Comparison of ENCODE assay signal across 19 cellular contexts in genomic region chr21:43316156-43316845, GRCh38.
DNase-seq lines count a peak whose midpoint lies in the region; ATAC-seq, FAIRE-seq and TF ChIP-seq lines count a peak whose summit lies in the region.
"Had no signal": no experiment of that assay in that cellular context is flagged by ENCODE, and none has a peak within 500 bp of the region (broad histone marks: within the 10 kb centered on the region; RNA-seq: fewer than 3 reads in every experiment).

No MANE protein-coding gene starts in this region.

- H3K27ac ChIP-seq in right lobe of liver (no peak overlapping the region), HepG2 (ENCODE audit: extremely low read length, insufficient read depth, low read length) (no peak overlapping the region), thyroid gland (no peak overlapping the region), breast epithelium (no peak overlapping the region)

- FAIRE-seq in HepG2 (lab: Jason Lieb, UNC), result no peak
- FAIRE-seq: GM12878 had no signal

- H4K20me1 ChIP-seq in HepG2 (ENCODE audit: insufficient read depth, low read length), result no peaks in the 10 kb centered on the region

- BruUV-seq in HepG2 (replicated peaks; lab: Mats Ljungman, UMichigan), result no TSS peak

- no peak overlapping the region for H3K27ac Mint-ChIP-seq in activated naive CD8-positive, alpha-beta T cell treated with anti-CD3 and anti-CD28 coated beads, Interleukin-2, amount 10 ng/mL, durations not matched to agents 7 days and 5 days
- no peak overlapping the region for H3K27ac Mint-ChIP-seq in activated naive CD8-positive, alpha-beta T cell treated with anti-CD3 and anti-CD28 coated beads, Interleukin-2, amount 50 U/mL, for 24 hours
- H3K27ac Mint-ChIP-seq in glutamatergic neuron (ENCODE audit: unreplicated experiment) (peak overlapping the region; percentile 33), type B pancreatic cell (peak overlapping the region; percentile 38)
- H3K27ac Mint-ChIP-seq: CD8-positive, alpha-beta memory T cell had no signal

- intact Hi-C loops in right lobe of liver (cut with DNase I), result no loop called here
- intact Hi-C loops in HepG2 (cut with micrococcal nuclease; ENCODE audit: unreplicated experiment), result no loop called here
- intact Hi-C loops in thyroid gland (cut with DNase I), result no loop called here
- intact Hi-C loops in breast epithelium (cut with DNase I; ENCODE audit: low total_unique reads), result no loop called here

- H3K9ac ChIP-seq in HepG2 (ENCODE audit: insufficient read depth, low read depth, low read length), result no peak overlapping the region

- TF ChIP-seq CTCF in right lobe of liver (IDR thresholded peaks at IDR 0.05) (no peak), HepG2 (CRISPR knock-in tag; IDR thresholded peaks at IDR 0.05) (no peak), glutamatergic neuron (IDR thresholded peaks at IDR 0.05; ENCODE audit: partially characterized antibody, unreplicated experiment) (no peak), type B pancreatic cell (conservative IDR thresholded peaks at IDR 0.05) (no peak), thyroid gland (IDR thresholded peaks at IDR 0.05) (no peak), breast epithelium (IDR thresholded peaks at IDR 0.05) (no peak)

- H3K4me3 ChIP-seq in right lobe of liver (no peak overlapping the region), HepG2 (replicated peaks in 1 of 3; ENCODE audit: insufficient read depth in 1 of 3, low read depth in 2 of 3, low read length in 3 of 3) (no peak overlapping the region), thyroid gland (replicated peaks in 1 of 3) (no peak overlapping the region), breast epithelium (no peak overlapping the region)
- H3K4me3 ChIP-seq: GM12878, HAP-1 had no signal

- TF ChIP-seq POLR2A in right lobe of liver (IDR thresholded peaks at IDR 0.05) (no peak), HepG2 (IDR thresholded peaks at IDR 0.05; ENCODE audit: insufficient read depth in 1 of 2, low read depth in 2 of 2, low read length in 2 of 2) (no peak), thyroid gland (IDR thresholded peaks at IDR 0.05) (no peak), breast epithelium (IDR thresholded peaks at IDR 0.05) (no peak)

- CTCF ChIA-PET in HepG2 (lab: Yijun Ruan, JAX; ENCODE audit: low intra/inter-chr PET ratio, low total read pairs), result no interaction called here

- no peaks in the 10 kb centered on the region for H3K27me3 ChIP-seq in right lobe of liver
- H3K27me3 ChIP-seq in HepG2 (ENCODE audit: control insufficient read depth in 1 of 2, insufficient read depth in 2 of 2, low read length in 2 of 2), result peaks cover 0 to 23% of the 10 kb centered on the region in 2 experiments; a peak in 3 of 5 replicates
- no peaks in the 10 kb centered on the region for H3K27me3 ChIP-seq in thyroid gland
- H3K27me3 ChIP-seq in breast epithelium, result no peaks in the 10 kb centered on the region

- no peak overlapping the region for H2AFZ ChIP-seq in HepG2 (ENCODE audit: low read length)

- POLR2A ChIA-PET in activated naive CD8-positive, alpha-beta T cell treated with anti-CD3 and anti-CD28 coated beads, Interleukin-2, amount 10 ng/mL, durations not matched to agents 7 days and 5 days (lab: Charles Lee), result interaction anchor here (1.7 kb wide), 1 partner anchor 45 kb away, joined by 10 read pairs; no protein-coding TSS in a partner anchor
- POLR2A ChIA-PET in HepG2 (lab: Yijun Ruan, JAX), result no interaction called here

- TF ChIP-seq EP300 in HepG2 (IDR thresholded peaks at IDR 0.05; ENCODE audit: low read depth in 2 of 2, low read length in 2 of 2) (no peak), HepG2 (CRISPR knock-in tag; IDR thresholded peaks at IDR 0.05; ENCODE audit: borderline replicate concordance) (no peak)

- WGBS in right lobe of liver (ENCODE audit: insufficient coverage, low coverage, low lambda C conversion rate, missing lambda C conversion rate), result no CpG with 5 or more reads among the region's 19 CpGs
- 80% methylated on average over 12 of the region's 19 CpGs for WGBS in HepG2 (ENCODE audit: low lambda C conversion rate)
- 82 to 90% methylated on average over 13 to 16 of the region's 19 CpGs for WGBS in thyroid gland, 2 donors

- peaks cover 11% of the 10 kb centered on the region for H3K9me3 Mint-ChIP-seq in activated naive CD8-positive, alpha-beta T cell treated with anti-CD3 and anti-CD28 coated beads, Interleukin-2, amount 10 ng/mL, durations not matched to agents 7 days and 5 days
- no peaks in the 10 kb centered on the region for H3K9me3 Mint-ChIP-seq in activated naive CD8-positive, alpha-beta T cell treated with anti-CD3 and anti-CD28 coated beads, Interleukin-2, amount 50 U/mL, for 24 hours
- peaks cover 12% of the 10 kb centered on the region for H3K9me3 Mint-ChIP-seq in glutamatergic neuron (ENCODE audit: unreplicated experiment)
- H3K9me3 Mint-ChIP-seq in type B pancreatic cell, result no peaks in the 10 kb centered on the region

- no peaks in the 10 kb centered on the region for H3K36me3 ChIP-seq in right lobe of liver
- H3K36me3 ChIP-seq in HepG2 (replicated peaks in 1 of 2; ENCODE audit: control insufficient read depth in 1 of 2, insufficient read depth in 2 of 2, low read length in 2 of 2), result no peaks in the 10 kb centered on the region
- no peaks in the 10 kb centered on the region for H3K36me3 ChIP-seq in thyroid gland
- no peaks in the 10 kb centered on the region for H3K36me3 ChIP-seq in breast epithelium
- H3K36me3 ChIP-seq: HAP-1 had no signal

- H3K4me2 ChIP-seq in HepG2 (ENCODE audit: low read depth, low read length), result no peak overlapping the region

- H3K79me2 ChIP-seq in HepG2 (ENCODE audit: insufficient read depth, low read length), result no peaks in the 10 kb centered on the region

- no peak for ATAC-seq in activated naive CD8-positive, alpha-beta T cell treated with anti-CD3 and anti-CD28 coated beads, Interleukin-2, amount 10 ng/mL, durations not matched to agents 7 days and 5 days (ENCODE audit: low read depth)
- no peak for ATAC-seq in activated naive CD8-positive, alpha-beta T cell treated with anti-CD3 and anti-CD28 coated beads, Interleukin-2, amount 50 U/mL, for 24 hours
- ATAC-seq in right lobe of liver, result no peak
- no peak for ATAC-seq in HepG2
- ATAC-seq: GM12878 had no signal

- DNase-seq in activated naive CD8-positive, alpha-beta T cell treated with anti-CD3 and anti-CD28 coated beads, Interleukin-2, amount 10 ng/mL, durations not matched to agents 7 days and 5 days, result no peak
- DNase-seq in activated naive CD8-positive, alpha-beta T cell treated with anti-CD3 and anti-CD28 coated beads, Interleukin-2, amount 50 U/mL, for 24 hours, result no peak
- DNase-seq in right lobe of liver (peak in 2 of 3 donors; percentile 10 to 40), HepG2 (ENCODE audit: low spot score) (no peak), glutamatergic neuron (peak; percentile 11), type B pancreatic cell (ENCODE audit: extremely low spot score, unreplicated experiment) (no peak), thyroid gland (no peak), breast epithelium (ENCODE audit: low spot score in 2 of 2) (no peak)
- DNase-seq: 8988T; C1 segment of cervical spinal cord; CD4-positive, CD25-positive, alpha-beta regulatory T cell; CD8-positive, alpha-beta memory T cell; COR-L47; DMS 273 treated with DMSO at 0.1 percent for 48 hours; DMS53; DND-41; EL had no signal

- peaks cover 7% of the 10 kb centered on the region for H3K36me3 Mint-ChIP-seq in activated naive CD8-positive, alpha-beta T cell treated with anti-CD3 and anti-CD28 coated beads, Interleukin-2, amount 10 ng/mL, durations not matched to agents 7 days and 5 days
- H3K36me3 Mint-ChIP-seq in activated naive CD8-positive, alpha-beta T cell treated with anti-CD3 and anti-CD28 coated beads, Interleukin-2, amount 50 U/mL, for 24 hours (ENCODE audit: low read depth), result no peaks in the 10 kb centered on the region
- peaks cover 4% of the 10 kb centered on the region for H3K36me3 Mint-ChIP-seq in glutamatergic neuron (ENCODE audit: unreplicated experiment)
- H3K36me3 Mint-ChIP-seq in type B pancreatic cell, result no peaks in the 10 kb centered on the region
- H3K36me3 Mint-ChIP-seq: CD4-positive, CD25-positive, alpha-beta regulatory T cell; CD8-positive, alpha-beta memory T cell had no signal

- peaks cover 37% of the 10 kb centered on the region for H3K4me1 Mint-ChIP-seq in activated naive CD8-positive, alpha-beta T cell treated with anti-CD3 and anti-CD28 coated beads, Interleukin-2, amount 10 ng/mL, durations not matched to agents 7 days and 5 days
- peaks cover 4% of the 10 kb centered on the region for H3K4me1 Mint-ChIP-seq in activated naive CD8-positive, alpha-beta T cell treated with anti-CD3 and anti-CD28 coated beads, Interleukin-2, amount 50 U/mL, for 24 hours
- peaks cover 39% of the 10 kb centered on the region for H3K4me1 Mint-ChIP-seq in glutamatergic neuron (ENCODE audit: low read depth, unreplicated experiment)
- H3K4me1 Mint-ChIP-seq in type B pancreatic cell (ENCODE audit: unreplicated experiment), result peaks cover 19% of the 10 kb centered on the region

- peaks cover 3% of the 10 kb centered on the region for H3K27me3 Mint-ChIP-seq in activated naive CD8-positive, alpha-beta T cell treated with anti-CD3 and anti-CD28 coated beads, Interleukin-2, amount 10 ng/mL, durations not matched to agents 7 days and 5 days
- peaks cover 7% of the 10 kb centered on the region for H3K27me3 Mint-ChIP-seq in activated naive CD8-positive, alpha-beta T cell treated with anti-CD3 and anti-CD28 coated beads, Interleukin-2, amount 50 U/mL, for 24 hours
- H3K27me3 Mint-ChIP-seq in glutamatergic neuron (ENCODE audit: unreplicated experiment), result peaks cover 9% of the 10 kb centered on the region
- H3K27me3 Mint-ChIP-seq in type B pancreatic cell, result no peaks in the 10 kb centered on the region

- peaks cover 0 to 4% (median 2%) of the 10 kb centered on the region in 4 donors for H3K4me1 ChIP-seq in right lobe of liver
- peaks cover 56% of the 10 kb centered on the region for H3K4me1 ChIP-seq in HepG2 (ENCODE audit: insufficient read depth, low read length)
- H3K4me1 ChIP-seq in thyroid gland, result no peaks in the 10 kb centered on the region
- no peaks in the 10 kb centered on the region for H3K4me1 ChIP-seq in breast epithelium
- H3K4me1 ChIP-seq: HAP-1 had no signal

- TF ChIP-seq RAD21 in HepG2 (CRISPR knock-in tag; IDR thresholded peaks at IDR 0.05), result no peak

- peak overlapping the region; percentile 85 for H3K4me3 Mint-ChIP-seq in activated naive CD8-positive, alpha-beta T cell treated with anti-CD3 and anti-CD28 coated beads, Interleukin-2, amount 10 ng/mL, durations not matched to agents 7 days and 5 days
- H3K4me3 Mint-ChIP-seq in activated naive CD8-positive, alpha-beta T cell treated with anti-CD3 and anti-CD28 coated beads, Interleukin-2, amount 50 U/mL, for 24 hours, result no peak overlapping the region
- H3K4me3 Mint-ChIP-seq in glutamatergic neuron (ENCODE audit: unreplicated experiment), result no peak overlapping the region
- H3K4me3 Mint-ChIP-seq in type B pancreatic cell, result no peak overlapping the region
- H3K4me3 Mint-ChIP-seq: CD4-positive, CD25-positive, alpha-beta regulatory T cell; CD8-positive, alpha-beta memory T cell had no signal

- in situ Hi-C loops in HepG2 (cut with HindIII; ENCODE audit: extremely low pct_ligation_motif_present, low pct_unique_long_range_greater_than_20kb), result no loop called here

- H3K9me3 ChIP-seq in right lobe of liver, result no peaks in the 10 kb centered on the region
- H3K9me3 ChIP-seq in HepG2 (ENCODE audit: low read length), result no peaks in the 10 kb centered on the region
- H3K9me3 ChIP-seq in thyroid gland, result no peaks in the 10 kb centered on the region
- H3K9me3 ChIP-seq in breast epithelium, result peaks cover 0 to 5% of the 10 kb centered on the region in 2 donors
- H3K9me3 ChIP-seq: HAP-1 had no signal

Comparison
In these comparisons a context has a peak if more than half of its experiments do, and no peak if none do; other contexts are left out.
1. DNase-seq: peak in right lobe of liver (2 of 3) and glutamatergic neuron (single experiment); none in activated naive CD8-positive, alpha-beta T cell treated with anti-CD3 and anti-CD28 coated beads, Interleukin-2, amount 10 ng/mL, durations not matched to agents 7 days and 5 days (single experiment), activated naive CD8-positive, alpha-beta T cell treated with anti-CD3 and anti-CD28 coated beads, Interleukin-2, amount 50 U/mL, for 24 hours (single experiment), HepG2 (single experiment), type B pancreatic cell (single experiment), thyroid gland (0 of 2) and breast epithelium (0 of 2).
2. H3K27ac Mint-ChIP-seq: peak in glutamatergic neuron (single experiment) and type B pancreatic cell (single experiment); none in activated naive CD8-positive, alpha-beta T cell treated with anti-CD3 and anti-CD28 coated beads, Interleukin-2, amount 10 ng/mL, durations not matched to agents 7 days and 5 days (single experiment) and activated naive CD8-positive, alpha-beta T cell treated with anti-CD3 and anti-CD28 coated beads, Interleukin-2, amount 50 U/mL, for 24 hours (single experiment).